In the genomic region with DNA sequence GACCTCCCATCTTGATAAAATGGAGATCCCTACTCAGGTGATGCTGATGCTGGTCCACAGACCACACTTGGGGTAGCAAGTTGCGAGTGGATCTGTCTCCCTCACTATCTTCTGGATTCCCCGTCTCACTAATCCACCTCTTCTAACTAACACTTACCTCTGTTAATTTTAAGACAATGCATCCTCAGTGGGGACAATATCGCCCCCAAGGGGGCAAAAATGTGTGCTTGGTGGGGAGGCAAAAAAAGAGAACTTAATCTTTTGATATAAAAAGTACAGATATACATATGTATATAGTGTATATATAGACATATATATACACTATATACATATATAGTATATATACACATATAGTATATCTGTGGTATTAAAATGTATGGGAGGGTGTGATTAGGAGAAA, we compare ENCODE assay signal across 1 cellular context.
TF ChIP-seq lines count a peak whose summit lies in the region.

No MANE protein-coding gene starts in this region.

TF ChIP-seq in GM23338, 12 proteins besides CTCF, POLR2A, EP300 and RAD21:
- no peak for TF ChIP-seq EZH2 (IDR thresholded peaks at IDR 0.05; ENCODE audit: low read depth, unreplicated experiment)
- TF ChIP-seq NANOG (IDR thresholded peaks at IDR 0.05; ENCODE audit: borderline replicate concordance), result no peak
- no peak for TF ChIP-seq ZNF331 (CRISPR knock-in tag; IDR thresholded peaks at IDR 0.05; ENCODE audit: low read depth)
- TF ChIP-seq ZNF114 (CRISPR knock-in tag; IDR thresholded peaks at IDR 0.05), result no peak
- TF ChIP-seq, protein P1, sequence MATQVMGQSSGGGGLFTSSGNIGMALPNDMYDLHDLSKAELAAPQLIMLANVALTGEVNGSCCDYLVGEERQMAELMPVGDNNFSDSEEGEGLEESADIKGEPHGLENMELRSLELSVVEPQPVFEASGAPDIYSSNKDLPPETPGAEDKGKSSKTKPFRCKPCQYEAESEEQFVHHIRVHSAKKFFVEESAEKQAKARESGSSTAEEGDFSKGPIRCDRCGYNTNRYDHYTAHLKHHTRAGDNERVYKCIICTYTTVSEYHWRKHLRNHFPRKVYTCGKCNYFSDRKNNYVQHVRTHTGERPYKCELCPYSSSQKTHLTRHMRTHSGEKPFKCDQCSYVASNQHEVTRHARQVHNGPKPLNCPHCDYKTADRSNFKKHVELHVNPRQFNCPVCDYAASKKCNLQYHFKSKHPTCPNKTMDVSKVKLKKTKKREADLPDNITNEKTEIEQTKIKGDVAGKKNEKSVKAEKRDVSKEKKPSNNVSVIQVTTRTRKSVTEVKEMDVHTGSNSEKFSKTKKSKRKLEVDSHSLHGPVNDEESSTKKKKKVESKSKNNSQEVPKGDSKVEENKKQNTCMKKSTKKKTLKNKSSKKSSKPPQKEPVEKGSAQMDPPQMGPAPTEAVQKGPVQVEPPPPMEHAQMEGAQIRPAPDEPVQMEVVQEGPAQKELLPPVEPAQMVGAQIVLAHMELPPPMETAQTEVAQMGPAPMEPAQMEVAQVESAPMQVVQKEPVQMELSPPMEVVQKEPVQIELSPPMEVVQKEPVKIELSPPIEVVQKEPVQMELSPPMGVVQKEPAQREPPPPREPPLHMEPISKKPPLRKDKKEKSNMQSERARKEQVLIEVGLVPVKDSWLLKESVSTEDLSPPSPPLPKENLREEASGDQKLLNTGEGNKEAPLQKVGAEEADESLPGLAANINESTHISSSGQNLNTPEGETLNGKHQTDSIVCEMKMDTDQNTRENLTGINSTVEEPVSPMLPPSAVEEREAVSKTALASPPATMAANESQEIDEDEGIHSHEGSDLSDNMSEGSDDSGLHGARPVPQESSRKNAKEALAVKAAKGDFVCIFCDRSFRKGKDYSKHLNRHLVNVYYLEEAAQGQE (IDR thresholded peaks at IDR 0.05; ENCODE audit: unreplicated experiment), result no peak
- TF ChIP-seq, protein P2, sequence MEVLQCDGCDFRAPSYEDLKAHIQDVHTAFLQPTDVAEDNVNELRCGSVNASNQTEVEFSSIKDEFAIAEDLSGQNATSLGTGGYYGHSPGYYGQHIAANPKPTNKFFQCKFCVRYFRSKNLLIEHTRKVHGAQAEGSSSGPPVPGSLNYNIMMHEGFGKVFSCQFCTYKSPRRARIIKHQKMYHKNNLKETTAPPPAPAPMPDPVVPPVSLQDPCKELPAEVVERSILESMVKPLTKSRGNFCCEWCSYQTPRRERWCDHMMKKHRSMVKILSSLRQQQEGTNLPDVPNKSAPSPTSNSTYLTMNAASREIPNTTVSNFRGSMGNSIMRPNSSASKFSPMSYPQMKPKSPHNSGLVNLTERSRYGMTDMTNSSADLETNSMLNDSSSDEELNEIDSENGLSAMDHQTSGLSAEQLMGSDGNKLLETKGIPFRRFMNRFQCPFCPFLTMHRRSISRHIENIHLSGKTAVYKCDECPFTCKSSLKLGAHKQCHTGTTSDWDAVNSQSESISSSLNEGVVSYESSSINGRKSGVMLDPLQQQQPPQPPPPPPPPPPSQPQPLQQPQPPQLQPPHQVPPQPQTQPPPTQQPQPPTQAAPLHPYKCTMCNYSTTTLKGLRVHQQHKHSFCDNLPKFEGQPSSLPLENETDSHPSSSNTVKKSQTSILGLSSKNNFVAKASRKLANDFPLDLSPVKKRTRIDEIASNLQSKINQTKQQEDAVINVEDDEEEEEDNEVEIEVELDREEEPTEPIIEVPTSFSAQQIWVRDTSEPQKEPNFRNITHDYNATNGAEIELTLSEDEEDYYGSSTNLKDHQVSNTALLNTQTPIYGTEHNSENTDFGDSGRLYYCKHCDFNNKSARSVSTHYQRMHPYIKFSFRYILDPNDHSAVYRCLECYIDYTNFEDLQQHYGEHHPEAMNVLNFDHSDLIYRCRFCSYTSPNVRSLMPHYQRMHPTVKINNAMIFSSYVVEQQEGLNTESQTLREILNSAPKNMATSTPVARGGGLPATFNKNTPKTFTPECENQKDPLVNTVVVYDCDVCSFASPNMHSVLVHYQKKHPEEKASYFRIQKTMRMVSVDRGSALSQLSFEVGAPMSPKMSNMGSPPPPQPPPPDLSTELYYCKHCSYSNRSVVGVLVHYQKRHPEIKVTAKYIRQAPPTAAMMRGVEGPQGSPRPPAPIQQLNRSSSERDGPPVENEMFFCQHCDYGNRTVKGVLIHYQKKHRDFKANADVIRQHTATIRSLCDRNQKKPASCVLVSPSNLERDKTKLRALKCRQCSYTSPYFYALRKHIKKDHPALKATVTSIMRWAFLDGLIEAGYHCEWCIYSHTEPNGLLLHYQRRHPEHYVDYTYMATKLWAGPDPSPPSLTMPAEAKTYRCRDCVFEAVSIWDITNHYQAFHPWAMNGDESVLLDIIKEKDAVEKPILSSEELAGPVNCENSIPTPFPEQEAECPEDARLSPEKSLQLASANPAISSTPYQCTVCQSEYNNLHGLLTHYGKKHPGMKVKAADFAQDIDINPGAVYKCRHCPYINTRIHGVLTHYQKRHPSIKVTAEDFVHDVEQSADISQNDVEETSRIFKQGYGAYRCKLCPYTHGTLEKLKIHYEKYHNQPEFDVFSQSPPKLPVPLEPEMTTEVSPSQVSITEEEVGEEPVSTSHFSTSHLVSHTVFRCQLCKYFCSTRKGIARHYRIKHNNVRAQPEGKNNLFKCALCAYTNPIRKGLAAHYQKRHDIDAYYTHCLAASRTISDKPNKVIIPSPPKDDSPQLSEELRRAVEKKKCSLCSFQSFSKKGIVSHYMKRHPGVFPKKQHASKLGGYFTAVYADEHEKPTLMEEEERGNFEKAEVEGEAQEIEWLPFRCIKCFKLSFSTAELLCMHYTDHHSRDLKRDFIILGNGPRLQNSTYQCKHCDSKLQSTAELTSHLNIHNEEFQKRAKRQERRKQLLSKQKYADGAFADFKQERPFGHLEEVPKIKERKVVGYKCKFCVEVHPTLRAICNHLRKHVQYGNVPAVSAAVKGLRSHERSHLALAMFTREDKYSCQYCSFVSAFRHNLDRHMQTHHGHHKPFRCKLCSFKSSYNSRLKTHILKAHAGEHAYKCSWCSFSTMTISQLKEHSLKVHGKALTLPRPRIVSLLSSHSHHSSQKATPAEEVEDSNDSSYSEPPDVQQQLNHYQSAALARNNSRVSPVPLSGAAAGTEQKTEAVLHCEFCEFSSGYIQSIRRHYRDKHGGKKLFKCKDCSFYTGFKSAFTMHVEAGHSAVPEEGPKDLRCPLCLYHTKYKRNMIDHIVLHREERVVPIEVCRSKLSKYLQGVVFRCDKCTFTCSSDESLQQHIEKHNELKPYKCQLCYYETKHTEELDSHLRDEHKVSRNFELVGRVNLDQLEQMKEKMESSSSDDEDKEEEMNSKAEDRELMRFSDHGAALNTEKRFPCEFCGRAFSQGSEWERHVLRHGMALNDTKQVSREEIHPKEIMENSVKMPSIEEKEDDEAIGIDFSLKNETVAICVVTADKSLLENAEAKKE (CRISPR knock-in tag; IDR thresholded peaks at IDR 0.05), result no peak
- TF ChIP-seq, protein P3, sequence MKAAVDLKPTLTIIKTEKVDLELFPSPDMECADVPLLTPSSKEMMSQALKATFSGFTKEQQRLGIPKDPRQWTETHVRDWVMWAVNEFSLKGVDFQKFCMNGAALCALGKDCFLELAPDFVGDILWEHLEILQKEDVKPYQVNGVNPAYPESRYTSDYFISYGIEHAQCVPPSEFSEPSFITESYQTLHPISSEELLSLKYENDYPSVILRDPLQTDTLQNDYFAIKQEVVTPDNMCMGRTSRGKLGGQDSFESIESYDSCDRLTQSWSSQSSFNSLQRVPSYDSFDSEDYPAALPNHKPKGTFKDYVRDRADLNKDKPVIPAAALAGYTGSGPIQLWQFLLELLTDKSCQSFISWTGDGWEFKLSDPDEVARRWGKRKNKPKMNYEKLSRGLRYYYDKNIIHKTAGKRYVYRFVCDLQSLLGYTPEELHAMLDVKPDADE (IDR thresholded peaks at IDR 0.05), result no peak
- TF ChIP-seq CREB1 (CRISPR knock-in tag; IDR thresholded peaks at IDR 0.05; ENCODE audit: low read depth), result no peak
